Comparison of ENCODE assay signal across 1 cellular context in genomic region chr1:109796484-109797305, GRCh38.
TF ChIP-seq lines count a peak whose summit lies in the region.

No MANE protein-coding gene starts in this region.

TF ChIP-seq in H1, 55 proteins besides CTCF, POLR2A, EP300 and RAD21 (continued from another document):
- no peak for TF ChIP-seq HDAC6 (IDR thresholded peaks at IDR 0.05; ENCODE audit: low read depth, low read length)
